Comparison of ENCODE assay signal across 16 cellular contexts in the genomic region with DNA sequence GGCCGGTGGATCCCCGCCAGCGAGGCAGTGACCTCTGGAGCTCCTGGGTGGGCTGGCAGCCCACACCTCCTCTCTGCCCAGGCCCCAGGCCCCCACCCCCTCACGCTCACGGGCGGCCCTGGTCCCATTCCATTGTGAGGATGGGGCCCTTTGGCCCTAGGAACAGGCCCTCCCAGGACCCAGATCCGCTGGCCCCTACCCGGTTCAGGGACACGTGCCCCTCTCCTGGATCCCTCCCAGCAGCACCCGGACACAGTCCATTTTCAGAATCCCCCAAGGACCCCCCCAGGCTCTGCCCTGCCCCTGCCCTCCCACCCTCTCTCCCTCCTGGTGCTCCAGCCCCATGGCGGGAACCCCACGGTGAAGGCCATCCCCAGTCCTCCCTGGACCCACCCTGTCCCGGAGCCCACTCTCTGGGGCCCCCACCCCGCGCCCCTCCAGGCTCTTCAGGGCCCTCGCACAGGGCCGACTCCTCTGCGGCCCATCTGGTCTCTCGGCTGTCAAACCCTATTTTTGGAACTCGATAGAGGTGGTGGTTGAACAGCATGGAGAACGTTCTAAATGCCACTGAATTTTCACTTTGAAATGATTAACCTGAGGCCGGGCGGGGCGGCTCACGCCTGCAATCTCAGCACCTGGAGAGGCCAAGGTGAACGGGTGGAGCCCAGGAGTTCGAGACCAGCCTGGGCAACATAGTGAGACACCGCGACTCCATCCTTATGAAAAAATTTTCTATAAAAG. TPM values are rescaled to one million over a fixed set of nuclear protein-coding genes. Genes with fewer than 3 reads are reported as not detected.
DNase-seq lines count a peak whose midpoint lies in the region; ATAC-seq and TF ChIP-seq lines count a peak whose summit lies in the region.
"Had no signal": no experiment of that assay in that cellular context is flagged by ENCODE, and none has a peak within 500 bp of the region (broad histone marks: within the 10 kb centered on the region; RNA-seq: fewer than 3 reads in every experiment).

No MANE protein-coding gene starts in this region.

- H3K9ac ChIP-seq in rectal smooth muscle tissue (ENCODE audit: low read length), result no peak overlapping the region
- H3K9ac ChIP-seq: SK-N-SH had no signal

- H3K27me3 ChIP-seq in H7 (ENCODE audit: control insufficient read depth, insufficient read depth, low read length), result peaks cover 4% of the 10 kb centered on the region; the same call in 1 of the 2 replicates
- H3K27me3 ChIP-seq in body of pancreas, result no peaks in the 10 kb centered on the region
- H3K27me3 ChIP-seq in rectal smooth muscle tissue (ENCODE audit: control insufficient read depth, insufficient read depth, low read length), result no peaks in the 10 kb centered on the region

- ATAC-seq in body of pancreas (no peak), left colon (peak; percentile 60), GM19023 (IDR thresholded peaks at IDR 0.05; ENCODE audit: unreplicated experiment) (no peak)
- ATAC-seq in effector memory CD8-positive, alpha-beta T cell (replicated peaks), result no peak
- ATAC-seq: naive thymus-derived CD8-positive, alpha-beta T cell had no signal

- H3K27me3 Mint-ChIP-seq in effector memory CD8-positive, alpha-beta T cell, result no peaks in the 10 kb centered on the region
- H3K27me3 Mint-ChIP-seq: activated T-cell treated with anti-CD3 and anti-CD28 coated beads, Interleukin-2, amount 50 U/mL, for 24 hours; naive thymus-derived CD8-positive, alpha-beta T cell had no signal

- H3K4me1 ChIP-seq in body of pancreas, result peaks cover 23% of the 10 kb centered on the region
- H3K4me1 ChIP-seq in rectal smooth muscle tissue (ENCODE audit: control insufficient read depth, insufficient read depth, low read length), result no peaks in the 10 kb centered on the region

- 70 to 72% methylated on average over 17 to 25 of the region's 29 CpGs for WGBS in body of pancreas, 2 donors

- peak; percentile 79 for DNase-seq in H7
- DNase-seq in body of pancreas, result peak in 1 of 4 donors; percentile 17
- DNase-seq in left colon, result peak; percentile 78 to 81
- no peak for DNase-seq in DMS79 treated with DMSO at 0.1 percent for 48 hours (lab: John Stamatoyannopoulos, UW)
- DNase-seq in effector memory CD8-positive, alpha-beta T cell, result no peak
- no peak for DNase-seq in NCI-H510A treated with DMSO at 0.1 percent for 48 hours (lab: John Stamatoyannopoulos, UW)
- DNase-seq: activated CD4-positive, alpha-beta T cell treated with anti-CD3 and anti-CD28 coated beads, Interleukin-2, amount 10 ng/mL, durations not matched to agents 7 days and 5 days; activated T-cell treated with anti-CD3 and anti-CD28 coated beads, Interleukin-2, amount 50 U/mL, for 24 hours; KG1; NCI-H1436; SK-N-SH had no signal

- TF ChIP-seq POLR2A in body of pancreas (IDR thresholded peaks at IDR 0.05), result no peak

- peak overlapping the region in 3 of 4 donors; percentile 71 to 89 (median 83) for H3K27ac ChIP-seq in body of pancreas
- no peak overlapping the region for H3K27ac ChIP-seq in rectal smooth muscle tissue (ENCODE audit: low read depth, low read length)

- H3K9me3 Mint-ChIP-seq in effector memory CD8-positive, alpha-beta T cell, result no peaks in the 10 kb centered on the region
- H3K9me3 Mint-ChIP-seq: activated T-cell treated with anti-CD3 and anti-CD28 coated beads, Interleukin-2, amount 50 U/mL, for 24 hours; naive thymus-derived CD8-positive, alpha-beta T cell had no signal

- peaks cover 10% of the 10 kb centered on the region for H3K36me3 Mint-ChIP-seq in effector memory CD8-positive, alpha-beta T cell (ENCODE audit: insufficient read depth)
- H3K36me3 Mint-ChIP-seq: naive thymus-derived CD8-positive, alpha-beta T cell had no signal

- H3K36me3 ChIP-seq in H7 (replicated peaks; ENCODE audit: control insufficient read depth, insufficient read depth, low read length) (no peaks in the 10 kb centered on the region), body of pancreas (replicated peaks in 1 of 2; ENCODE audit: insufficient read depth in 1 of 2, low read depth in 2 of 2) (no peaks in the 10 kb centered on the region), rectal smooth muscle tissue (ENCODE audit: control insufficient read depth, insufficient read depth, low read length) (no peaks in the 10 kb centered on the region)

- H3K4me3 Mint-ChIP-seq in effector memory CD8-positive, alpha-beta T cell, result no peak overlapping the region
- H3K4me3 Mint-ChIP-seq: activated CD4-positive, alpha-beta T cell treated with anti-CD3 and anti-CD28 coated beads, Interleukin-2, amount 10 ng/mL, durations not matched to agents 7 days and 5 days; activated T-cell treated with anti-CD3 and anti-CD28 coated beads, Interleukin-2, amount 50 U/mL, for 24 hours; naive thymus-derived CD8-positive, alpha-beta T cell had no signal

- intact Hi-C loops in body of pancreas (cut with DNase I) (no loop called here), left colon (cut with DNase I, micrococcal nuclease) (no loop called here)

- H3K27ac Mint-ChIP-seq in effector memory CD8-positive, alpha-beta T cell, result no peak overlapping the region
- H3K27ac Mint-ChIP-seq: activated CD4-positive, alpha-beta T cell treated with anti-CD3 and anti-CD28 coated beads, Interleukin-2, amount 10 ng/mL, durations not matched to agents 7 days and 5 days; activated T-cell treated with anti-CD3 and anti-CD28 coated beads, Interleukin-2, amount 50 U/mL, for 24 hours had no signal

- H3K9me3 ChIP-seq in body of pancreas, result no peaks in the 10 kb centered on the region
- H3K9me3 ChIP-seq: SK-N-SH had no signal

- H3K4me3 ChIP-seq in H7 (ENCODE audit: insufficient read depth, low read depth, low read length) (no peak overlapping the region), body of pancreas (no peak overlapping the region), rectal smooth muscle tissue (ENCODE audit: low read length) (peak overlapping the region; percentile 8)

- H3K4me1 Mint-ChIP-seq in effector memory CD8-positive, alpha-beta T cell (ENCODE audit: low read depth in 2 of 2), result peaks cover 23 to 24% of the 10 kb centered on the region in 2 donors
- H3K4me1 Mint-ChIP-seq: activated CD4-positive, alpha-beta T cell treated with anti-CD3 and anti-CD28 coated beads, Interleukin-2, amount 10 ng/mL, durations not matched to agents 7 days and 5 days had no signal

- TF ChIP-seq CTCF in body of pancreas (IDR thresholded peaks at IDR 0.05), result no peak

RNA-seq across cellular contexts. Expression of a gene that starts 8.1 kb away (rescaled TPM):
- total RNA-seq in H7 (2014; rRNA removed; shearing (Covaris generic)), result 4.9 and 5.0 TPM in 2 replicates
- 10 to 100 TPM; 19.7 to 19.8 TPM for total RNA-seq in body of pancreas
- total RNA-seq in left colon, result 100 to 1,000 TPM; 147 to 166 TPM

RNA-seq across cellular contexts. Expression of a gene that starts 28.9 kb away (rescaled TPM):
- total RNA-seq in H7 (2014; rRNA removed; shearing (Covaris generic)), result 8.4 and 12.9 TPM in 2 replicates
- total RNA-seq in body of pancreas (10 to 100 TPM in 1 of 2 donors, 1 to 10 TPM in 1; 9.6 to 25.1 TPM), left colon (10 to 100 TPM; 13.5 to 15.2 TPM)

RNA-seq across cellular contexts. Expression of a gene that starts 36.6 kb away (rescaled TPM):
- not detected in 2 replicates for total RNA-seq in H7 (2014; rRNA removed; shearing (Covaris generic))
- total RNA-seq in body of pancreas (not detected), left colon (1 to 10 TPM; 1.2 to 3.6 TPM)
- total RNA-seq: activated CD4-positive, alpha-beta T cell treated with anti-CD3 and anti-CD28 coated beads, Interleukin-2, amount 10 ng/mL, durations not matched to agents 7 days and 5 days; epithelial cell of proximal tubule; glomerular endothelial cell; naive thymus-derived CD8-positive, alpha-beta T cell had no signal

Comparison
In these comparisons a context has a peak if more than half of its experiments do, and no peak if none do; other contexts are left out.
1. DNase-seq: peak in H7 (single experiment) and left colon (2 of 2); none in DMS79 treated with DMSO at 0.1 percent for 48 hours (single experiment), effector memory CD8-positive, alpha-beta T cell (0 of 3) and NCI-H510A treated with DMSO at 0.1 percent for 48 hours (single experiment).
2. RNA of a gene that starts 8.1 kb away (total RNA-seq): 147 to 166 TPM in left colon; 19.7 to 19.8 TPM in body of pancreas and 4.9 to 5.0 TPM in H7; every median in the first group is over 4 times any median in the second.